ENCODE assay signal across 9 cellular contexts in genomic region chr3:151037746-151038145, GRCh38. TPM values are rescaled to one million over a fixed set of nuclear protein-coding genes. Genes with fewer than 3 reads are reported as not detected.
DNase-seq lines count a peak whose midpoint lies in the region; ATAC-seq and TF ChIP-seq lines count a peak whose summit lies in the region.
"Had no signal": no experiment of that assay in that cellular context is flagged by ENCODE, and none has a peak within 500 bp of the region (broad histone marks: within the 10 kb centered on the region; RNA-seq: fewer than 3 reads in every experiment).

No MANE protein-coding gene starts in this region.

- H3K9ac ChIP-seq in GM23248 (no peak overlapping the region), SK-N-SH (no peak overlapping the region)

- H4K20me1 ChIP-seq in GM23248 (ENCODE audit: insufficient read depth) (no peaks in the 10 kb centered on the region), SK-N-SH (ENCODE audit: insufficient read depth) (no peaks in the 10 kb centered on the region)

- no peak for TF ChIP-seq EP300 in SK-N-SH (IDR thresholded peaks at IDR 0.05; ENCODE audit: borderline replicate concordance in 1 of 2, low read depth in 1 of 2, low read length in 1 of 2)

- H3K4me3 ChIP-seq in GM23248 (peak overlapping the region; percentile 24; the same call in 1 of the 2 replicates), SK-N-SH (ENCODE audit: low read depth in 2 of 2, low read length in 1 of 2) (no peak overlapping the region), dorsolateral prefrontal cortex (no peak overlapping the region), BE2C (ENCODE audit: low read depth, low read length) (no peak overlapping the region)

- no peaks in the 10 kb centered on the region for H3K27me3 ChIP-seq in GM23248 (replicated peaks; ENCODE audit: insufficient read depth)
- H3K27me3 ChIP-seq in SK-N-SH (ENCODE audit: insufficient read depth), result peaks cover 4% of the 10 kb centered on the region; the same call in 1 of the 2 replicates
- no peaks in the 10 kb centered on the region for H3K27me3 ChIP-seq in foreskin keratinocyte
- no peaks in the 10 kb centered on the region for H3K27me3 ChIP-seq in dorsolateral prefrontal cortex
- H3K27me3 ChIP-seq in BE2C, result no peaks in the 10 kb centered on the region; the same call in 1 of the 2 replicates

- no peaks in the 10 kb centered on the region for H3K9me2 ChIP-seq in GM23248 (ENCODE audit: insufficient read depth)
- H3K9me2 ChIP-seq in SK-N-SH, result no peaks in the 10 kb centered on the region

- peak overlapping the region; percentile 66 for H3K4me2 ChIP-seq in GM23248 (ENCODE audit: unreplicated experiment)
- peak overlapping the region; percentile 64 for H3K4me2 ChIP-seq in SK-N-SH

- TF ChIP-seq CTCF in SK-N-SH (IDR thresholded peaks at IDR 0.05) (no peak), foreskin keratinocyte (conservative IDR thresholded peaks at IDR 0.05) (no peak), dorsolateral prefrontal cortex (IDR thresholded peaks at IDR 0.05 in 54 of 56, conservative IDR thresholded peaks at IDR 0.05 in 2 of 56; ENCODE audit: low read depth in 1 of 56, partially characterized antibody in 56 of 56) (no peak), BE2C (IDR thresholded peaks at IDR 0.05; ENCODE audit: low read depth, low read length) (no peak)

- H3K36me3 ChIP-seq in GM23248 (ENCODE audit: low read depth) (no peaks in the 10 kb centered on the region), SK-N-SH (replicated peaks in 1 of 2; ENCODE audit: control insufficient read depth in 1 of 2, insufficient read depth in 2 of 2, low read length in 1 of 2) (no peaks in the 10 kb centered on the region), BE2C (no peaks in the 10 kb centered on the region)

- H3F3A ChIP-seq in GM23248 (ENCODE audit: insufficient read depth) (peaks cover 11% of the 10 kb centered on the region; the same call in 1 of the 2 replicates), SK-N-SH (replicated peaks; ENCODE audit: insufficient read depth) (peaks cover 8% of the 10 kb centered on the region)

- peak overlapping the region; percentile 58 for H2AFZ ChIP-seq in GM23248
- H2AFZ ChIP-seq in SK-N-SH (ENCODE audit: low read depth), result peak overlapping the region; percentile 69; the same call in 1 of the 2 replicates

- in situ Hi-C loops in GM23248 (cut with MboI), result no loop called here

- WGBS in GM23248 (ENCODE audit: low coverage in 1 of 2, low lambda C conversion rate in 2 of 2, missing lambda C conversion rate in 2 of 2), 2 experiments, result 0% methylated on average over 2 of the region's 2 CpGs
- 6% methylated on average over 2 of the region's 2 CpGs for WGBS in SK-N-SH (ENCODE audit: low lambda C conversion rate)

- H3K9me3 ChIP-seq in GM23248 (ENCODE audit: low read depth), result no peaks in the 10 kb centered on the region
- no peaks in the 10 kb centered on the region for H3K9me3 ChIP-seq in SK-N-SH
- no peaks in the 10 kb centered on the region for H3K9me3 ChIP-seq in BE2C

- peak; percentile 94 for ATAC-seq in foreskin keratinocyte
- ATAC-seq in sciatic nerve, result peak; percentile 62
- no peak for ATAC-seq in HG03108 (IDR thresholded peaks at IDR 0.05; ENCODE audit: unreplicated experiment)

- CTCF ChIA-PET in SK-N-SH (lab: Yijun Ruan, JAX), result no interaction called here

- no peak for TF ChIP-seq RAD21 in SK-N-SH (IDR thresholded peaks at IDR 0.05; ENCODE audit: low read length)

- H3K27ac ChIP-seq in GM23248, result peak overlapping the region; percentile 60
- peak overlapping the region in 1 of 2 experiments; percentile 51; a peak in 2 of 4 replicates for H3K27ac ChIP-seq in SK-N-SH (ENCODE audit: low read depth in 2 of 2, low read length in 1 of 2)
- H3K27ac ChIP-seq in foreskin keratinocyte, result no peak overlapping the region
- H3K27ac ChIP-seq in dorsolateral prefrontal cortex, result no peak overlapping the region

- peaks cover 14% of the 10 kb centered on the region for H3K4me1 ChIP-seq in GM23248 (ENCODE audit: insufficient read depth)
- H3K4me1 ChIP-seq in SK-N-SH (ENCODE audit: control insufficient read depth in 1 of 2, insufficient read depth in 2 of 2, low read depth in 1 of 2, low read length in 1 of 2), result peaks cover 0 to 5% of the 10 kb centered on the region in 2 experiments; a peak in 1 of 4 replicates
- no peaks in the 10 kb centered on the region for H3K4me1 ChIP-seq in foreskin keratinocyte
- no peaks in the 10 kb centered on the region for H3K4me1 ChIP-seq in BE2C

- POLR2A ChIA-PET in SK-N-SH (lab: Yijun Ruan, JAX), result no interaction called here

- DNase-seq in GM23248, result peak; percentile 97
- DNase-seq in SK-N-SH, result no peak
- peak; percentile 55 to 73 for DNase-seq in foreskin keratinocyte
- no peak for DNase-seq in sciatic nerve (ENCODE audit: low spot score)
- DNase-seq in dorsolateral prefrontal cortex, result no peak
- no peak for DNase-seq in BE2C
- DNase-seq in activated T-cell treated with anti-CD3 and anti-CD28 coated beads for 4 hours, result no peak
- DNase-seq: NCI-H526 treated with DMSO at 0.1 percent for 48 hours had no signal

- H3K79me2 ChIP-seq in GM23248 (ENCODE audit: insufficient read depth) (no peaks in the 10 kb centered on the region), SK-N-SH (ENCODE audit: insufficient read depth) (no peaks in the 10 kb centered on the region)

- intact Hi-C loops in sciatic nerve (cut with DNase I) (no loop called here), dorsolateral prefrontal cortex (cut with DNase I) (no loop called here)

TF ChIP-seq in SK-N-SH, 30 proteins besides CTCF, POLR2A, EP300 and RAD21:
- TF ChIP-seq TEAD4 (IDR thresholded peaks at IDR 0.05; ENCODE audit: borderline replicate concordance, insufficient read depth) (no peak), ELF1 (IDR thresholded peaks at IDR 0.05) (peak; percentile 45; the same call in 1 of the 2 replicates), TCF12 (IDR thresholded peaks at IDR 0.05) (peak; percentile 74), NFIC (IDR thresholded peaks at IDR 0.05; ENCODE audit: borderline replicate concordance) (peak; percentile 71), FOSL2 (IDR thresholded peaks at IDR 0.05; ENCODE audit: borderline replicate concordance, low read depth) (peak; percentile 65; the same call in 1 of the 2 replicates), RFX5 (IDR thresholded peaks at IDR 0.05; ENCODE audit: low read length) (no peak), FOXJ3 (CRISPR knock-in tag; IDR thresholded peaks at IDR 0.05) (no peak), USF2 (IDR thresholded peaks at IDR 0.05; ENCODE audit: borderline replicate concordance, low read depth, low read length) (no peak), MXI1 (IDR thresholded peaks at IDR 0.05; ENCODE audit: low read depth, low read length) (no peak), JUND (IDR thresholded peaks at IDR 0.05) (peak; percentile 63), PBX3 (IDR thresholded peaks at IDR 0.05) (0 out of 2 replicates have a peak, but pooled peaks have one; percentile 35)
- TF ChIP-seq, protein P1, sequence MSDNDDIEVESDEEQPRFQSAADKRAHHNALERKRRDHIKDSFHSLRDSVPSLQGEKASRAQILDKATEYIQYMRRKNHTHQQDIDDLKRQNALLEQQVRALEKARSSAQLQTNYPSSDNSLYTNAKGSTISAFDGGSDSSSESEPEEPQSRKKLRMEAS (IDR thresholded peaks at IDR 0.05; ENCODE audit: low read depth), result peak; percentile 21; the same call in 1 of the 2 replicates
- TF ChIP-seq, protein P2, sequence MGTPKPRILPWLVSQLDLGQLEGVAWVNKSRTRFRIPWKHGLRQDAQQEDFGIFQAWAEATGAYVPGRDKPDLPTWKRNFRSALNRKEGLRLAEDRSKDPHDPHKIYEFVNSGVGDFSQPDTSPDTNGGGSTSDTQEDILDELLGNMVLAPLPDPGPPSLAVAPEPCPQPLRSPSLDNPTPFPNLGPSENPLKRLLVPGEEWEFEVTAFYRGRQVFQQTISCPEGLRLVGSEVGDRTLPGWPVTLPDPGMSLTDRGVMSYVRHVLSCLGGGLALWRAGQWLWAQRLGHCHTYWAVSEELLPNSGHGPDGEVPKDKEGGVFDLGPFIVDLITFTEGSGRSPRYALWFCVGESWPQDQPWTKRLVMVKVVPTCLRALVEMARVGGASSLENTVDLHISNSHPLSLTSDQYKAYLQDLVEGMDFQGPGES (IDR thresholded peaks at IDR 0.05; ENCODE audit: low read depth, low read length), result no peak

RNA-seq across cellular contexts. Expression of gene MED12L, which starts 47.7 kb away (rescaled TPM):
- total RNA-seq in GM23248 (2014; rRNA removed; shearing (Covaris generic)), result 0.13 and 0.32 TPM in 2 replicates
- polyA plus RNA-seq in GM23248 (2016; fragmentation: Nextera tagmentation; extraction: Ambion mirVana) (0.13 and 0.51 TPM in 2 replicates), SK-N-SH (2012; rRNA removed) (0.03 and 0.06 TPM in 2 replicates), foreskin keratinocyte (0.02 and 0.08 TPM in 2 replicates)
- polyA plus RNA-seq in SK-N-SH (2012; cell fraction: cytosol; rRNA removed), result 0.04 TPM in 2 replicates
- polyA plus RNA-seq in SK-N-SH (2012; cell fraction: nucleus; rRNA removed), result 0.12 and 0.39 TPM in 2 replicates
- total RNA-seq in foreskin keratinocyte (0.34 and 0.35 TPM in 2 replicates), sciatic nerve (4.8 TPM), dorsolateral prefrontal cortex (10 to 100 TPM; 26.0 to 93.7 (median 57.5) TPM)
- 4.5 TPM for polyA plus RNA-seq in BE2C (2012; ENCODE audit: insufficient read depth, insufficient read length, low read depth)

Comparison
In these comparisons a context has a peak if more than half of its experiments do, and no peak if none do; other contexts are left out.
1. DNase-seq: peak in GM23248 (single experiment) and foreskin keratinocyte (2 of 2); none in SK-N-SH (single experiment), sciatic nerve (single experiment), dorsolateral prefrontal cortex (0 of 10), BE2C (single experiment) and activated T-cell treated with anti-CD3 and anti-CD28 coated beads for 4 hours (single experiment).